ENCODE assay signal across 1 cellular context in the genomic region with DNA sequence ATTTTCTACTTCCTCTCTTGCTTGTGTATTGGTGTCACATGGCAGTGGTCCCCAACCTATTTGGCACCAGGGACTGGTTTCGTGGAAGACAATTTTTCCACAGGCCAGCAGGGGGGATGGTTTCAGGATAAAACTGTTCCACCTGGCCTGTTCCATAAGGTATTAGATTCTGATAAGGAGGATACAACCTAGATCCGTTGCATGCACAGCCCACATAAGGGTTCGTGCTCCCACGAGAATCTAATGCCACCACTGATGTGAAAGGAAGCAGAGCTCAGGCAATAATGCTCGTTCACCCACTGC.
TF ChIP-seq lines count a peak whose summit lies in the region.

No MANE protein-coding gene starts in this region.

TF ChIP-seq in SK-N-SH treated with all-trans-retinoic acid at 6 μM for 48 hours, 23 proteins besides CTCF, POLR2A, EP300 and RAD21 (continued from another document):
- TF ChIP-seq CSRNP3 (CRISPR knock-in tag; IDR thresholded peaks at IDR 0.05): no peak
- TF ChIP-seq TCF4 (CRISPR knock-in tag; IDR thresholded peaks at IDR 0.05; ENCODE audit: borderline replicate concordance): no peak
- TF ChIP-seq RARB (CRISPR knock-in tag; IDR thresholded peaks at IDR 0.05): no peak
- no peak for TF ChIP-seq BACH2 (CRISPR knock-in tag; IDR thresholded peaks at IDR 0.05; ENCODE audit: borderline replicate concordance)
TF ChIP-seq in SK-N-SH treated with all-trans-retinoic acid at 6 μM for 48 hours: peak in this region for 0.
